Comparison of ENCODE assay signal across 11 cellular contexts in genomic region chr20:6623989-6624388, GRCh38.
DNase-seq lines count a peak whose midpoint lies in the region; ATAC-seq and TF ChIP-seq lines count a peak whose summit lies in the region.
"Had no signal": no experiment of that assay in that cellular context is flagged by ENCODE, and none has a peak within 500 bp of the region (broad histone marks: within the 10 kb centered on the region; RNA-seq: fewer than 3 reads in every experiment).

No MANE protein-coding gene starts in this region.

- TF ChIP-seq RAD21 in liver (IDR thresholded peaks at IDR 0.05), result peak; percentile 26 to 56

- peak overlapping the region; percentile 18 for H3K9ac ChIP-seq in Loucy (ENCODE audit: low read depth, low read length, poor library complexity, severe bottlenecking)
- H3K9ac ChIP-seq in liver (ENCODE audit: low read depth in 1 of 2, low read length in 2 of 2), result peak overlapping the region in 1 of 2 donors; percentile 69

- H3K27me3 ChIP-seq in Loucy (ENCODE audit: insufficient read depth, low read length, poor library complexity, severe bottlenecking) (no peaks in the 10 kb centered on the region), liver (ENCODE audit: control insufficient read depth in 4 of 4, insufficient read depth in 4 of 4, low read length in 3 of 4) (no peaks in the 10 kb centered on the region)

- H3K9me3 ChIP-seq in Loucy (ENCODE audit: insufficient read depth, low read depth, low read length) (no peaks in the 10 kb centered on the region), liver (ENCODE audit: control insufficient read depth in 4 of 4, low read length in 3 of 4) (peaks cover 0 to 1% (median 0%) of the 10 kb centered on the region in 4 donors)
- H3K9me3 ChIP-seq: thoracic aorta had no signal

- H3K9me2 ChIP-seq in Loucy (replicated peaks; ENCODE audit: low read depth, low read length), result no peaks in the 10 kb centered on the region

- H3K4me1 Mint-ChIP-seq in effector memory CD8-positive, alpha-beta T cell (ENCODE audit: low read depth in 2 of 2), result no peaks in the 10 kb centered on the region

- TF ChIP-seq CTCF in Loucy (conservative IDR thresholded peaks at IDR 0.05; ENCODE audit: low read length) (no peak), liver (IDR thresholded peaks at IDR 0.05; ENCODE audit: low read depth, low read length, missing input control) (no peak)

- H2AFZ ChIP-seq in Loucy (ENCODE audit: low read length), result peak overlapping the region; percentile 42

- DNase-seq in NCI-H345 treated with DMSO at 0.1 percent for 48 hours (lab: John Stamatoyannopoulos, UW; ENCODE audit: unreplicated experiment), result no peak
- no peak for DNase-seq in GF-D8 (lab: John Stamatoyannopoulos, UW)
- no peak for DNase-seq in effector memory CD8-positive, alpha-beta T cell
- DNase-seq in activated CD8-positive, alpha-beta memory T cell treated with anti-CD3 and anti-CD28 coated beads for 24 hours, result no peak
- DNase-seq: head of caudate nucleus, KG1 had no signal

- no peak overlapping the region for H3K27ac Mint-ChIP-seq in effector memory CD8-positive, alpha-beta T cell

- H3K4me2 ChIP-seq in Loucy (ENCODE audit: low read depth, low read length, poor library complexity, severe bottlenecking), result peak overlapping the region; percentile 60

- H3K4me1 ChIP-seq in Loucy (ENCODE audit: insufficient read depth, low read length, poor library complexity, severe bottlenecking) (peaks cover 5% of the 10 kb centered on the region), liver (ENCODE audit: control insufficient read depth in 4 of 4, insufficient read depth in 4 of 4, low read length in 3 of 4) (peaks cover 0 to 7% (median 0%) of the 10 kb centered on the region in 4 donors)

- no peaks in the 10 kb centered on the region for H3K36me3 Mint-ChIP-seq in effector memory CD8-positive, alpha-beta T cell (ENCODE audit: insufficient read depth)

- H3K79me2 ChIP-seq in Loucy (ENCODE audit: insufficient read depth, low read length), result no peaks in the 10 kb centered on the region

- H3K27ac ChIP-seq in liver (ENCODE audit: low read depth in 1 of 2, low read length in 2 of 2), result peak overlapping the region; percentile 78 to 81
- H3K27ac ChIP-seq: thoracic aorta had no signal

- H3K36me3 ChIP-seq in Loucy (ENCODE audit: insufficient read depth, low read length) (no peaks in the 10 kb centered on the region), liver (ENCODE audit: control insufficient read depth in 4 of 4, insufficient read depth in 3 of 4, low read depth in 1 of 4, low read length in 3 of 4) (no peaks in the 10 kb centered on the region)
- H3K36me3 ChIP-seq: thoracic aorta had no signal

- WGBS in liver, result 11% methylated on average over 3 of the region's 3 CpGs

- no peaks in the 10 kb centered on the region for H3K27me3 Mint-ChIP-seq in effector memory CD8-positive, alpha-beta T cell

- no peaks in the 10 kb centered on the region for H3F3A ChIP-seq in Loucy (ENCODE audit: low read depth)

- ATAC-seq in GM19035 (IDR thresholded peaks at IDR 0.05; ENCODE audit: unreplicated experiment), result peak; percentile 94
- peak; percentile 99 for ATAC-seq in HG02759 (IDR thresholded peaks at IDR 0.05; ENCODE audit: unreplicated experiment)
- ATAC-seq in effector memory CD8-positive, alpha-beta T cell (replicated peaks), result no peak

- H4K20me1 ChIP-seq in Loucy (ENCODE audit: insufficient read depth, low read length, poor library complexity, severe bottlenecking), result no peaks in the 10 kb centered on the region

- no peak overlapping the region for H3K4me3 Mint-ChIP-seq in effector memory CD8-positive, alpha-beta T cell

- H3K4me3 ChIP-seq in Loucy (ENCODE audit: low read length, poor library complexity, severe bottlenecking) (peak overlapping the region; percentile 48), liver (ENCODE audit: low read depth in 1 of 3, low read length in 3 of 3) (peak overlapping the region in 1 of 3 donors; percentile 3)
- H3K4me3 ChIP-seq: thoracic aorta had no signal

- H3K9me3 Mint-ChIP-seq in effector memory CD8-positive, alpha-beta T cell, result peaks cover 5 to 9% of the 10 kb centered on the region in 2 donors

TF ChIP-seq in liver, 16 proteins besides CTCF, POLR2A, EP300 and RAD21:
- peak in 1 of 2 donors; percentile 32 for TF ChIP-seq EGR1 (IDR thresholded peaks at IDR 0.05; ENCODE audit: low read depth in 2 of 2)
- TF ChIP-seq ATF3 (IDR thresholded peaks at IDR 0.05), result no peak
- TF ChIP-seq FOXA1 (IDR thresholded peaks at IDR 0.05), result no peak
- TF ChIP-seq YY1 (IDR thresholded peaks at IDR 0.05), result peak; percentile 52
- no peak for TF ChIP-seq HNF4G (IDR thresholded peaks at IDR 0.05)
- TF ChIP-seq SP1 (IDR thresholded peaks at IDR 0.05), result peak; percentile 85
- TF ChIP-seq HNF4A (conservative IDR thresholded peaks at IDR 0.05), result peak; percentile 72 to 82
- TF ChIP-seq RXRA (IDR thresholded peaks at IDR 0.05), result peak; percentile 83
- TF ChIP-seq GABPA (IDR thresholded peaks at IDR 0.05 in 1 of 2, conservative IDR thresholded peaks at IDR 0.05 in 1 of 2), result peak; percentile 39 to 75
- TF ChIP-seq, protein P1, sequence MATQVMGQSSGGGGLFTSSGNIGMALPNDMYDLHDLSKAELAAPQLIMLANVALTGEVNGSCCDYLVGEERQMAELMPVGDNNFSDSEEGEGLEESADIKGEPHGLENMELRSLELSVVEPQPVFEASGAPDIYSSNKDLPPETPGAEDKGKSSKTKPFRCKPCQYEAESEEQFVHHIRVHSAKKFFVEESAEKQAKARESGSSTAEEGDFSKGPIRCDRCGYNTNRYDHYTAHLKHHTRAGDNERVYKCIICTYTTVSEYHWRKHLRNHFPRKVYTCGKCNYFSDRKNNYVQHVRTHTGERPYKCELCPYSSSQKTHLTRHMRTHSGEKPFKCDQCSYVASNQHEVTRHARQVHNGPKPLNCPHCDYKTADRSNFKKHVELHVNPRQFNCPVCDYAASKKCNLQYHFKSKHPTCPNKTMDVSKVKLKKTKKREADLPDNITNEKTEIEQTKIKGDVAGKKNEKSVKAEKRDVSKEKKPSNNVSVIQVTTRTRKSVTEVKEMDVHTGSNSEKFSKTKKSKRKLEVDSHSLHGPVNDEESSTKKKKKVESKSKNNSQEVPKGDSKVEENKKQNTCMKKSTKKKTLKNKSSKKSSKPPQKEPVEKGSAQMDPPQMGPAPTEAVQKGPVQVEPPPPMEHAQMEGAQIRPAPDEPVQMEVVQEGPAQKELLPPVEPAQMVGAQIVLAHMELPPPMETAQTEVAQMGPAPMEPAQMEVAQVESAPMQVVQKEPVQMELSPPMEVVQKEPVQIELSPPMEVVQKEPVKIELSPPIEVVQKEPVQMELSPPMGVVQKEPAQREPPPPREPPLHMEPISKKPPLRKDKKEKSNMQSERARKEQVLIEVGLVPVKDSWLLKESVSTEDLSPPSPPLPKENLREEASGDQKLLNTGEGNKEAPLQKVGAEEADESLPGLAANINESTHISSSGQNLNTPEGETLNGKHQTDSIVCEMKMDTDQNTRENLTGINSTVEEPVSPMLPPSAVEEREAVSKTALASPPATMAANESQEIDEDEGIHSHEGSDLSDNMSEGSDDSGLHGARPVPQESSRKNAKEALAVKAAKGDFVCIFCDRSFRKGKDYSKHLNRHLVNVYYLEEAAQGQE (IDR thresholded peaks at IDR 0.05), result peak; percentile 86
- TF ChIP-seq JUND (IDR thresholded peaks at IDR 0.05), result peak in 1 of 2 donors; percentile 50
- peak; percentile 66 for TF ChIP-seq NR2F2 (IDR thresholded peaks at IDR 0.05)
- TF ChIP-seq FOXA2 (IDR thresholded peaks at IDR 0.05), result peak; percentile 42
- peak; percentile 39 for TF ChIP-seq MAX (IDR thresholded peaks at IDR 0.05)
- TF ChIP-seq, protein P2, sequence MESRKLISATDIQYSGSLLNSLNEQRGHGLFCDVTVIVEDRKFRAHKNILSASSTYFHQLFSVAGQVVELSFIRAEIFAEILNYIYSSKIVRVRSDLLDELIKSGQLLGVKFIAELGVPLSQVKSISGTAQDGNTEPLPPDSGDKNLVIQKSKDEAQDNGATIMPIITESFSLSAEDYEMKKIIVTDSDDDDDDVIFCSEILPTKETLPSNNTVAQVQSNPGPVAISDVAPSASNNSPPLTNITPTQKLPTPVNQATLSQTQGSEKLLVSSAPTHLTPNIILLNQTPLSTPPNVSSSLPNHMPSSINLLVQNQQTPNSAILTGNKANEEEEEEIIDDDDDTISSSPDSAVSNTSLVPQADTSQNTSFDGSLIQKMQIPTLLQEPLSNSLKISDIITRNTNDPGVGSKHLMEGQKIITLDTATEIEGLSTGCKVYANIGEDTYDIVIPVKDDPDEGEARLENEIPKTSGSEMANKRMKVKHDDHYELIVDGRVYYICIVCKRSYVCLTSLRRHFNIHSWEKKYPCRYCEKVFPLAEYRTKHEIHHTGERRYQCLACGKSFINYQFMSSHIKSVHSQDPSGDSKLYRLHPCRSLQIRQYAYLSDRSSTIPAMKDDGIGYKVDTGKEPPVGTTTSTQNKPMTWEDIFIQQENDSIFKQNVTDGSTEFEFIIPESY (IDR thresholded peaks at IDR 0.05), result peak; percentile 50
- TF ChIP-seq TAF1 (conservative IDR thresholded peaks at IDR 0.05), result peak; percentile 88
TF ChIP-seq in liver: peak in this region for 13.
